In genomic region chr20:25538838-25539665, GRCh38 we compare ENCODE assay signal across 13 cellular contexts. TPM values are rescaled to one million over a fixed set of nuclear protein-coding genes. Genes with fewer than 3 reads are reported as not detected.
DNase-seq lines count a peak whose midpoint lies in the region; ATAC-seq, FAIRE-seq and TF ChIP-seq lines count a peak whose summit lies in the region.
"Had no signal": no experiment of that assay in that cellular context is flagged by ENCODE, and none has a peak within 500 bp of the region (broad histone marks: within the 10 kb centered on the region; RNA-seq: fewer than 3 reads in every experiment).

No MANE protein-coding gene starts in this region.

- 75% methylated on average over 17 of the region's 17 CpGs for WGBS in prostate gland

- peak overlapping the region in 1 of 3 donors; percentile 39 for H3K27ac Mint-ChIP-seq in IgD-negative memory B cell

- H3K27me3 ChIP-seq in prostate gland (replicated peaks; ENCODE audit: insufficient read depth): no peaks in the 10 kb centered on the region
- H3K27me3 ChIP-seq in brain microvascular endothelial cell (replicated peaks): no peaks in the 10 kb centered on the region

- in situ Hi-C loops in brain microvascular endothelial cell (cut with HindIII; ENCODE audit: low pct_ligation_motif_present, low sequenced_read_pairs): no loop called here

- no peaks in the 10 kb centered on the region for H3K4me1 ChIP-seq in prostate gland (replicated peaks)

- H3K27ac ChIP-seq in prostate gland (peak overlapping the region; percentile 61 to 62), brain microvascular endothelial cell (no peak overlapping the region)

- H3K9me3 Mint-ChIP-seq in IgD-negative memory B cell: no peaks in the 10 kb centered on the region

- FAIRE-seq in GM12892 (lab: Jason Lieb, UNC): peak; percentile 21
- FAIRE-seq: astrocyte, frontal cortex had no signal

- H3K27me3 Mint-ChIP-seq in IgD-negative memory B cell: peaks cover 2% of the 10 kb centered on the region

- intact Hi-C loops in prostate gland (cut with DNase I): loop anchor here (10.0 kb wide), 1 partner anchor 156 kb away; the partner anchor contains the start of gene ZNF337

- no peak for ATAC-seq in GM21723 (IDR thresholded peaks at IDR 0.05; ENCODE audit: unreplicated experiment)
- ATAC-seq in GM19395 (IDR thresholded peaks at IDR 0.05; ENCODE audit: unreplicated experiment): no peak

- H3K4me3 Mint-ChIP-seq in IgD-negative memory B cell: peak overlapping the region; percentile 85 to 96 (median 90)

- TF ChIP-seq POLR2A in GM12892 (IDR thresholded peaks at IDR 0.05; ENCODE audit: low read depth, low read length): no peak
- no peak for TF ChIP-seq POLR2A in prostate gland (IDR thresholded peaks at IDR 0.05)

- peaks cover 11 to 12% (median 11%) of the 10 kb centered on the region in 3 donors for H3K4me1 Mint-ChIP-seq in IgD-negative memory B cell

- H3K36me3 ChIP-seq in prostate gland: no peaks in the 10 kb centered on the region
- H3K36me3 ChIP-seq in brain microvascular endothelial cell (replicated peaks): no peaks in the 10 kb centered on the region

- H3K36me3 Mint-ChIP-seq in IgD-negative memory B cell: peaks cover 2% of the 10 kb centered on the region

- DNase-seq in GM12892 (ENCODE audit: insufficient read length) (peak; percentile 43), foreskin fibroblast (no peak), prostate gland (ENCODE audit: low spot score) (no peak), NCI-H774 (lab: John Stamatoyannopoulos, UW) (no peak), brain microvascular endothelial cell (no peak)
- DNase-seq: activated CD8-positive, alpha-beta memory T cell treated with anti-CD3 and anti-CD28 coated beads for 24 hours; stimulated activated CD4-positive, alpha-beta T cell treated with anti-CD3 and anti-CD28 coated beads, Interleukin-1b, Interleukin-23, amount 100 ng/mL, for 48 hours; SW 1271 had no signal

- no peaks in the 10 kb centered on the region for H3K9me3 ChIP-seq in prostate gland

- H3K4me3 ChIP-seq in foreskin fibroblast (ENCODE audit: low read depth in 1 of 2, low read length in 2 of 2) (peak overlapping the region; percentile 23 to 51), prostate gland (peak overlapping the region; percentile 21 to 25), brain microvascular endothelial cell (ENCODE audit: low read depth, low read length) (no peak overlapping the region)

- no peak for TF ChIP-seq CTCF in foreskin fibroblast (IDR thresholded peaks at IDR 0.05; ENCODE audit: low read depth, low read length)
- TF ChIP-seq CTCF in prostate gland (IDR thresholded peaks at IDR 0.05): no peak
- TF ChIP-seq CTCF in brain microvascular endothelial cell (IDR thresholded peaks at IDR 0.05; ENCODE audit: low read depth, low read length, missing control alignments): no peak

RNA-seq across cellular contexts. Expression of gene NINL, which starts 46.3 kb away (rescaled TPM):
- 1.7 TPM for polyA plus RNA-seq in GM12892 (2012; ENCODE audit: missing spikeins)
- polyA plus RNA-seq in IgD-negative memory B cell: 1.8 TPM
- 10 to 100 TPM; 16.3 to 31.1 TPM for total RNA-seq in prostate gland
